In the genomic region with DNA sequence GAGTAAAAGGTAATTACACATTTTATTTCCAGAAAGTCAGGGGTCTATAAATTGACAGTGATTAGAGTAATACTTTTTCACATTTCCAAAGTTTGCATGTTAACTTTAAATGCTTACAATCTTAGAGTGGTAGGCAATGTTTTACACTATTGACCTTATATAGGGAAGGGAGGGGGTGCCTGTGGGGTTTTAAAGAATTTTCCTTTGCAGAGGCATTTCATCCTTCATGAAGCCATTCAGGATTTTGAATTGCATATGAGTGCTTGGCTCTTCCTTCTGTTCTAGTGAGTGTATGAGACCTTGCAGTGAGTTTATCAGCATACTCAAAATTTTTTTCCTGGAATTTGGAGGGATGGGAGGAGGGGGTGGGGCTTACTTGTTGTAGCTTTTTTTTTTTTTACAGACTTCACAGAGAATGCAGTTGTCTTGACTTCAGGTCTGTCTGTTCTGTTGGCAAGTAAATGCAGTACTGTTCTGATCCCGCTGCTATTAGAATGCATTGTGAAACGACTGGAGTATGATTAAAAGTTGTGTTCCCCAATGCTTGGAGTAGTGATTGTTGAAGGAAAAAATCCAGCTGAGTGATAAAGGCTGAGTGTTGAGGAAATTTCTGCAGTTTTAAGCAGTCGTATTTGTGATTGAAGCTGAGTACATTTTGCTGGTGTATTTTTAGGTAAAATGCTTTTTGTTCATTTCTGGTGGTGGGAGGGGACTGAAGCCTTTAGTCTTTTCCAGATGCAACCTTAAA, we compare ENCODE assay signal across 8 cellular contexts. TPM values are rescaled to one million over a fixed set of nuclear protein-coding genes. Genes with fewer than 3 reads are reported as not detected.
DNase-seq lines count a peak whose midpoint lies in the region; ATAC-seq, FAIRE-seq and TF ChIP-seq lines count a peak whose summit lies in the region.

No MANE protein-coding gene starts in this region.

- no peak overlapping the region for H3K14ac ChIP-seq in H1 (ENCODE audit: insufficient read length)

- H2BK20ac ChIP-seq in H1 (ENCODE audit: low read length) = no peak overlapping the region

- H3K4me1 Mint-ChIP-seq in neural crest cell = peaks cover 72% of the 10 kb centered on the region

- peaks cover 0 to 7% (median 3%) of the 10 kb centered on the region in 4 experiments; a peak in 4 of 7 replicates for H3K4me1 ChIP-seq in H1 (replicated peaks in 1 of 4; ENCODE audit: control insufficient read depth in 3 of 4, insufficient read depth in 4 of 4, low read length in 3 of 4)

- POLR2A ChIA-PET in H1 (lab: Charles Lee; ENCODE audit: partially characterized antibody) = interaction anchor here (0.6 to 29.8 kb wide), 28 partner anchors 5 to 628 kb away, joined by 3 to 1569 read pairs (median 6); a partner anchor contains a TSS

- no peak overlapping the region for H3K4me3 Mint-ChIP-seq in neural crest cell

- no peaks in the 10 kb centered on the region for H3K9me3 Mint-ChIP-seq in neural crest cell

- peaks cover 4% of the 10 kb centered on the region for H3K23me2 ChIP-seq in H1 (ENCODE audit: low read depth, low read length)

- H3K4me3 ChIP-seq in GM06990 (replicated peaks; ENCODE audit: low read depth, low read length) = peak overlapping the region; percentile 70
- H3K4me3 ChIP-seq in H1 (ENCODE audit: extremely low read depth in 1 of 4, insufficient read depth in 2 of 4, low read depth in 3 of 4, low read length in 4 of 4) = peak overlapping the region; percentile 93 to 100 (median 98)

- H3K9ac ChIP-seq in H1 (replicated peaks in 1 of 4; ENCODE audit: extremely low read depth in 1 of 4, low read depth in 3 of 4, low read length in 3 of 4) = peak overlapping the region in 2 of 4 experiments; percentile 19 to 49; a peak in 4 of 7 replicates

- no peak overlapping the region for H3K27ac ChIP-seq in H1 (ENCODE audit: low read depth, low read length)

- H3K23ac ChIP-seq in H1 (ENCODE audit: insufficient read length) = no peak overlapping the region

- no peak for ATAC-seq in GM21786 (IDR thresholded peaks at IDR 0.05; ENCODE audit: unreplicated experiment)

- H2BK120ac ChIP-seq in H1 (replicated peaks; ENCODE audit: low read depth, low read length) = no peak overlapping the region

- no peak overlapping the region for H3K4ac ChIP-seq in H1 (replicated peaks; ENCODE audit: insufficient read length, low read depth, low read length)

- H3K27me3 ChIP-seq in GM06990 (replicated peaks; ENCODE audit: control insufficient read depth, insufficient read depth, low read length) = no peaks in the 10 kb centered on the region
- H3K27me3 ChIP-seq in H1 (replicated peaks in 1 of 4; ENCODE audit: control insufficient read depth in 3 of 4, extremely low read depth in 1 of 4, insufficient read depth in 3 of 4, low read length in 3 of 4) = no peaks in the 10 kb centered on the region

- CTCF ChIA-PET in H1 (lab: Charles Lee; ENCODE audit: partially characterized antibody) = interaction anchor here (9.4 to 29.0 kb wide), 3 partner anchors 10 to 87 kb away, joined by 115 to 809 read pairs (median 133); a partner anchor contains a TSS

- H2AFZ ChIP-seq in H1 (ENCODE audit: low read length) = no peak overlapping the region

- no peak overlapping the region for H2BK15ac ChIP-seq in H1 (ENCODE audit: low read length)

- peaks cover 53 to 73% of the 10 kb centered on the region in 2 experiments for H3K79me2 ChIP-seq in H1 (ENCODE audit: control insufficient read depth in 1 of 2, insufficient read depth in 2 of 2, low read length in 2 of 2)

- H2BK5ac ChIP-seq in H1 (ENCODE audit: low read depth, low read length) = no peak overlapping the region

- no peak for FAIRE-seq in H1 (lab: Jason Lieb, UNC)

- peak overlapping the region; percentile 13 for H3K27ac Mint-ChIP-seq in neural crest cell (ENCODE audit: unreplicated experiment)

- H3K36me3 ChIP-seq in GM06990 (ENCODE audit: control insufficient read depth, insufficient read depth, low read length) (peaks cover 23% of the 10 kb centered on the region), H1 (ENCODE audit: control insufficient read depth in 2 of 4, insufficient read depth in 4 of 4, low read length in 3 of 4) (peaks cover 39 to 69% (median 52%) of the 10 kb centered on the region in 4 experiments)

- no peaks in the 10 kb centered on the region for H3K9me3 ChIP-seq in H1 (ENCODE audit: insufficient read depth in 2 of 2, low read depth in 1 of 2, low read length in 1 of 2)

- no peak overlapping the region for H4K91ac ChIP-seq in H1 (replicated peaks; ENCODE audit: insufficient read length, low read length)

- H3K36me3 Mint-ChIP-seq in neural crest cell (ENCODE audit: low read depth) = peaks cover 41% of the 10 kb centered on the region

- H4K8ac ChIP-seq in H1 (ENCODE audit: extremely low read depth, insufficient read depth, low read length) = no peak overlapping the region

- DNase-seq in GM06990 (ENCODE audit: extremely low read depth, insufficient read length) (no peak), NCI-H69 (lab: John Stamatoyannopoulos, UW) (peak; percentile 70), H1 (ENCODE audit: low read depth in 1 of 2, low spot score in 2 of 2) (no peak), neural crest cell (ENCODE audit: low read depth, low spot score) (no peak), COLO829 (ENCODE audit: low spot score) (no peak)
- DNase-seq in NK-92 treated with Interleukin-12 subunit alpha and Interleukin-12 subunit beta, amount 100 ng/mL, for 24 hours (lab: John Stamatoyannopoulos, UW) = no peak
- no peak for DNase-seq in activated CD4-positive, alpha-beta T cell treated with anti-CD3 and anti-CD28 coated beads for 1 hour

- H3K79me1 ChIP-seq in H1 (ENCODE audit: low read depth, low read length) = no peaks in the 10 kb centered on the region

- no peak overlapping the region for H2AK5ac ChIP-seq in H1 (ENCODE audit: low read depth, low read length)

- no peak overlapping the region for H3K18ac ChIP-seq in H1 (ENCODE audit: extremely low read depth, low read length)

- no peak overlapping the region for H2BK12ac ChIP-seq in H1 (ENCODE audit: low read depth, low read length)

- peak; percentile 72 to 84 for TF ChIP-seq POLR2A in H1 (IDR thresholded peaks at IDR 0.05; ENCODE audit: control extremely low read depth in 1 of 2, low read depth in 2 of 2, low read length in 2 of 2)

- 72% methylated on average over 3 of the region's 3 CpGs; no CpG with 5 or more reads in 1 of the 2 experiments for WGBS in H1 (ENCODE audit: extremely low coverage in 1 of 2, insufficient coverage in 1 of 2, insufficient read length in 1 of 2, insufficient replicate concordance in 2 of 2, low coverage in 1 of 2, low lambda C conversion rate in 2 of 2, missing lambda C conversion rate in 1 of 2), 2 experiments

- no peak overlapping the region for H3K56ac ChIP-seq in H1 (replicated peaks; ENCODE audit: insufficient read length, low read depth, low read length)

- TF ChIP-seq RAD21 in H1 (IDR thresholded peaks at IDR 0.05 in 1 of 2, conservative IDR thresholded peaks at IDR 0.05 in 1 of 2; ENCODE audit: low read depth in 2 of 2, low read length in 2 of 2) = no peak

- TF ChIP-seq CTCF in GM06990 (IDR thresholded peaks at IDR 0.05; ENCODE audit: insufficient read depth, low read length, poor library complexity, severe bottlenecking) = no peak
- no peak for TF ChIP-seq CTCF in H1 (IDR thresholded peaks at IDR 0.05; ENCODE audit: control extremely low read depth in 1 of 3, insufficient read depth in 1 of 3, low read depth in 1 of 3, low read length in 3 of 3)
- TF ChIP-seq CTCF in neural crest cell (conservative IDR thresholded peaks at IDR 0.05) = no peak

- no peak overlapping the region for H4K5ac ChIP-seq in H1 (ENCODE audit: insufficient read length, low read depth, low read length)

- H3K27me3 Mint-ChIP-seq in neural crest cell (ENCODE audit: low read depth) = peaks cover 55% of the 10 kb centered on the region

- no peak for TF ChIP-seq EP300 in H1 (IDR thresholded peaks at IDR 0.05; ENCODE audit: borderline replicate concordance in 1 of 2, low read depth in 2 of 2, low read length in 2 of 2)

- H4K20me1 ChIP-seq in H1 (replicated peaks in 1 of 2; ENCODE audit: control insufficient read depth in 1 of 2, insufficient read depth in 2 of 2, low read length in 2 of 2) = peaks cover 45 to 52% of the 10 kb centered on the region in 2 experiments

- peak overlapping the region; percentile 75 to 90 for H3K4me2 ChIP-seq in H1 (ENCODE audit: insufficient read depth in 1 of 2, low read depth in 2 of 2, low read length in 2 of 2)

TF ChIP-seq in H1, 55 proteins besides CTCF, POLR2A, EP300 and RAD21 (continues in another document):
- TF ChIP-seq RBBP5 (IDR thresholded peaks at IDR 0.05; ENCODE audit: borderline replicate concordance, low read depth, low read length) = no peak

RNA-seq across cellular contexts. Expression of a gene that starts 5.3 kb away (rescaled TPM):
- 911 and 984 TPM in 2 replicates for total RNA-seq in H1 (2021; fragmentation: NEBNext Ultra II Directional; extraction: Animal tissue kit (Norgen Biotek cat#: 25700))
- 115 and 138 TPM in 2 replicates for polyA plus RNA-seq in H1 (2011; rRNA removed)
- 212 TPM for polyA plus RNA-seq in H1 (2011; cell fraction: cytosol; rRNA removed)
- polyA plus RNA-seq in H1 (2011; cell fraction: nucleus; rRNA removed) = 619 TPM
- polyA plus RNA-seq in H1 (2012, experiment 1 of 2) = 175 to 282 TPM (median 222 TPM) in 4 replicates
- 15.8 TPM for polyA plus RNA-seq in H1 (2012, experiment 2 of 2)
- 300 TPM for polyA plus RNA-seq in H1 (2013, experiment 1 of 2)
- 230 TPM for polyA plus RNA-seq in H1 (2013, experiment 2 of 2)
- polyA minus RNA-seq in H1 (2011; rRNA and poly(A)+ RNA removed) = 1,379 and 1,792 TPM in 2 replicates
- polyA minus RNA-seq in H1 (2011; cell fraction: cytosol; rRNA and poly(A)+ RNA removed) = 1,548 TPM
- 4,417 TPM for polyA minus RNA-seq in H1 (2011; cell fraction: nucleus; rRNA and poly(A)+ RNA removed)
- total RNA-seq in neural crest cell = 4,794 and 5,409 TPM in 2 replicates

RNA-seq across cellular contexts. Expression of a gene that starts 20.8 kb away (rescaled TPM):
- 59.4 and 59.8 TPM in 2 replicates for total RNA-seq in H1 (2021; fragmentation: NEBNext Ultra II Directional; extraction: Animal tissue kit (Norgen Biotek cat#: 25700))
- polyA plus RNA-seq in H1 (2011; rRNA removed) = 77.7 and 111 TPM in 2 replicates
- polyA plus RNA-seq in H1 (2011; cell fraction: cytosol; rRNA removed) = 81.5 TPM
- polyA plus RNA-seq in H1 (2011; cell fraction: nucleus; rRNA removed) = 125 TPM
- polyA plus RNA-seq in H1 (2012, experiment 1 of 2) = 25.2 to 54.4 TPM (median 48.4 TPM) in 4 replicates
- polyA plus RNA-seq in H1 (2012, experiment 2 of 2) = 47.9 TPM
- polyA plus RNA-seq in H1 (2013, experiment 1 of 2) = 44.5 TPM
- polyA plus RNA-seq in H1 (2013, experiment 2 of 2) = 50.1 TPM
- 40.4 and 48.7 TPM in 2 replicates for polyA minus RNA-seq in H1 (2011; rRNA and poly(A)+ RNA removed)
- polyA minus RNA-seq in H1 (2011; cell fraction: cytosol; rRNA and poly(A)+ RNA removed) = 40.9 TPM
- polyA minus RNA-seq in H1 (2011; cell fraction: nucleus; rRNA and poly(A)+ RNA removed) = 32.2 TPM
- 66.0 and 68.8 TPM in 2 replicates for total RNA-seq in neural crest cell

RNA-seq across cellular contexts. Expression of a gene that starts 54.1 kb away (rescaled TPM):
- total RNA-seq in H1 (2021; fragmentation: NEBNext Ultra II Directional; extraction: Animal tissue kit (Norgen Biotek cat#: 25700)) = 12.8 and 15.3 TPM in 2 replicates
- polyA plus RNA-seq in H1 (2011; rRNA removed) = 17.8 and 25.2 TPM in 2 replicates
- polyA plus RNA-seq in H1 (2011; cell fraction: cytosol; rRNA removed) = 16.0 TPM
- 71.4 TPM for polyA plus RNA-seq in H1 (2011; cell fraction: nucleus; rRNA removed)
- polyA plus RNA-seq in H1 (2012, experiment 1 of 2) = 7.7 to 16.8 TPM (median 14.8 TPM) in 4 replicates
- polyA plus RNA-seq in H1 (2012, experiment 2 of 2) = 7.9 TPM
- 19.0 TPM for polyA plus RNA-seq in H1 (2013, experiment 1 of 2)
- 16.9 TPM for polyA plus RNA-seq in H1 (2013, experiment 2 of 2)
- polyA minus RNA-seq in H1 (2011; rRNA and poly(A)+ RNA removed) = 2.7 and 4.8 TPM in 2 replicates
- polyA minus RNA-seq in H1 (2011; cell fraction: cytosol; rRNA and poly(A)+ RNA removed) = 10.1 TPM
- 15.4 TPM for polyA minus RNA-seq in H1 (2011; cell fraction: nucleus; rRNA and poly(A)+ RNA removed)
- total RNA-seq in neural crest cell = 21.0 and 22.5 TPM in 2 replicates
